ENCODE assay signal across 11 cellular contexts in the genomic region with DNA sequence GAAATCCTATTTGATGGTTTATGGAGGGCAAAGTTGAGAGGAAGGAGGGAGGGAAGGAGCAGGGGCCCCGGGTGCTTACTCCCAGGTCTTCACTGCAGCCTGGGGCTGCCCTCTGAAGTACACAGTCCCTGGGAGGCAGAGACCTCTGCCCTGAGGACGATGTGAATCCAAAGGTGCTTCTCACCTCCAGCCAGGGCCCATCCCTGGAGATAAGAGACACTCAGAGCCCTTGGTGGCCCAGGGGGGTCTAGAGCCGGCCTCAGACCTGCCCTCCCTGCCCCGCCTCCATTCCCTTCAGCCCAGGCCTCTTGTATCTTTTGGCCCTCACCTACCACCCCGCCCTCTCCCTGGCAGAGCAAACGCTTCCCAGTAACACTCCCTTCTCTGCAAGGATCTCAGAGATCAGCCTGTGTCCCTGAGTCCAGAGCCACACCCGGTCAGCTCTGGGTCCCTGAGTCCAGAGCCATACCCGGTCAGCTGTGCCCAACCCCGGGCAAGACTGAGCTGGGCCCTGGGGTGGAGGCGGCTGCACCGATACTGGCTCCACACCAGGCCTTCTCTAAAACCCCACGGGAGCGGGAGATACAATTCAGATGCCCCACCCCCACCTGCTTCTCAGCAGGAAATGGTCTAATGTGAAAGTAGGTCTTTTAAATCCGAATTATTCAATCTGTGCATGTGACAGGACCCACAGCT. TPM values are rescaled to one million over a fixed set of nuclear protein-coding genes. Genes with fewer than 3 reads are reported as not detected.
DNase-seq lines count a peak whose midpoint lies in the region; ATAC-seq, FAIRE-seq and TF ChIP-seq lines count a peak whose summit lies in the region.
"Had no signal": no experiment of that assay in that cellular context is flagged by ENCODE, and none has a peak within 500 bp of the region (broad histone marks: within the 10 kb centered on the region; RNA-seq: fewer than 3 reads in every experiment).

No MANE protein-coding gene starts in this region.

- H3K27me3 ChIP-seq in GM12878 (replicated peaks in 1 of 2; ENCODE audit: control insufficient read depth in 2 of 2, insufficient read depth in 2 of 2, low read length in 1 of 2) (no peaks in the 10 kb centered on the region), WERI-Rb-1 (ENCODE audit: insufficient read depth, low read depth, severe bottlenecking) (no peaks in the 10 kb centered on the region)
- H3K27me3 ChIP-seq in naive thymus-derived CD4-positive, alpha-beta T cell (ENCODE audit: control insufficient read depth in 2 of 2, insufficient read depth in 2 of 2, low read length in 2 of 2): no peaks in the 10 kb centered on the region

- no peak overlapping the region for H3K9ac ChIP-seq in GM12878 (ENCODE audit: control insufficient read depth, insufficient read depth, low read length)

- BruUV-seq in GM12878 (replicated peaks; lab: Mats Ljungman, UMichigan): no TSS peak

- H3K9me3 ChIP-seq in HEK293 (ENCODE audit: control insufficient read depth, insufficient read depth, low read depth, low read length): no peaks in the 10 kb centered on the region
- H3K9me3 ChIP-seq in GM12878 (replicated peaks; ENCODE audit: control insufficient read depth, insufficient read depth, low read length): no peaks in the 10 kb centered on the region
- no peaks in the 10 kb centered on the region for H3K9me3 ChIP-seq in naive thymus-derived CD4-positive, alpha-beta T cell (ENCODE audit: control insufficient read depth in 2 of 3, low read length in 3 of 3)
- H3K9me3 ChIP-seq in WERI-Rb-1 (ENCODE audit: severe bottlenecking): no peaks in the 10 kb centered on the region

- SMC1A ChIA-PET in GM12878 (lab: Charles Lee; ENCODE audit: uncharacterized antibody, unreplicated experiment): no interaction called here

- intact Hi-C loops in GM12878 (cut with micrococcal nuclease; ENCODE audit: unreplicated experiment): loop anchor here (5.0 kb wide), 1 partner anchor 117 kb away; a partner anchor contains a TSS
- intact Hi-C loops in naive thymus-derived CD4-positive, alpha-beta T cell (cut with micrococcal nuclease): no loop called here

- TF ChIP-seq CTCF in HEK293 (tag by site-specific recombination; IDR thresholded peaks at IDR 0.05): no peak
- TF ChIP-seq CTCF in GM12878 (IDR thresholded peaks at IDR 0.05 in 2 of 3, conservative IDR thresholded peaks at IDR 0.05 in 1 of 3; ENCODE audit: control insufficient read depth in 2 of 3, extremely low read depth in 1 of 3, insufficient read depth in 1 of 3, low read depth in 3 of 3, low read length in 3 of 3): no peak
- no peak for TF ChIP-seq CTCF in WERI-Rb-1 (IDR thresholded peaks at IDR 0.05; ENCODE audit: low read depth, low read length)

- ATAC-seq in GM12878 (no peak), GM19035 (IDR thresholded peaks at IDR 0.05; ENCODE audit: unreplicated experiment) (no peak)
- no peak for ATAC-seq in naive thymus-derived CD4-positive, alpha-beta T cell

- H3K4me3 ChIP-seq in HEK293 (ENCODE audit: low read depth, low read length) (no peak overlapping the region), GM12878 (no peak overlapping the region), WERI-Rb-1 (ENCODE audit: low read depth, low read length) (no peak overlapping the region)
- H3K4me3 ChIP-seq in naive thymus-derived CD4-positive, alpha-beta T cell (ENCODE audit: low read length): no peak overlapping the region

- no peak overlapping the region for H3K4me2 ChIP-seq in GM12878 (ENCODE audit: control insufficient read depth, insufficient read depth)

- no peak overlapping the region for H2AFZ ChIP-seq in GM12878 (ENCODE audit: control insufficient read depth, low read depth, low read length)

- H3K27ac Mint-ChIP-seq in naive thymus-derived CD4-positive, alpha-beta T cell: peak overlapping the region; percentile 38 to 95 (median 79)

- POLR2A ChIA-PET in HEK293 (lab: Yijun Ruan, JAX) (interaction anchor here (1.0 to 2.7 kb wide), 3 partner anchors 11 to 19 kb away, joined by 6 to 9 read pairs (median 9); no protein-coding TSS in a partner anchor), GM12878 (lab: Charles Lee) (interaction anchor here (0.8 kb wide), 1 partner anchor 15 kb away, joined by 4 read pairs; no protein-coding TSS in a partner anchor)
- POLR2A ChIA-PET in naive thymus-derived CD4-positive, alpha-beta T cell (lab: Charles Lee): interaction anchor here (1.2 to 2.7 kb wide), 2 partner anchors 14 to 33 kb away, joined by 3 to 8 read pairs; no protein-coding TSS in a partner anchor

- peaks cover 19 to 52% (median 37%) of the 10 kb centered on the region in 7 donors for H3K4me1 Mint-ChIP-seq in naive thymus-derived CD4-positive, alpha-beta T cell

- no peak for FAIRE-seq in GM12878 (lab: Jason Lieb, UNC)
- FAIRE-seq: RCC 7860 had no signal

- peaks cover 0 to 7% (median 0%) of the 10 kb centered on the region in 5 donors for H3K27me3 Mint-ChIP-seq in naive thymus-derived CD4-positive, alpha-beta T cell

- H4K20me1 ChIP-seq in GM12878 (ENCODE audit: control insufficient read depth, insufficient read depth): no peaks in the 10 kb centered on the region

- peaks cover 15% of the 10 kb centered on the region for H3K79me2 ChIP-seq in GM12878 (ENCODE audit: control insufficient read depth, insufficient read depth, low read length)

- peaks cover 0 to 9% (median 0%) of the 10 kb centered on the region in 5 donors for H3K36me3 Mint-ChIP-seq in naive thymus-derived CD4-positive, alpha-beta T cell

- peaks cover 0 to 2% (median 0%) of the 10 kb centered on the region in 11 donors for H3K9me3 Mint-ChIP-seq in naive thymus-derived CD4-positive, alpha-beta T cell

- no peak for TF ChIP-seq RAD21 in GM12878 (IDR thresholded peaks at IDR 0.05; ENCODE audit: insufficient read depth, low read depth, low read length)

- TF ChIP-seq EP300 in GM12878 (IDR thresholded peaks at IDR 0.05; ENCODE audit: borderline replicate concordance in 1 of 2, control insufficient read depth in 1 of 2, low read depth in 2 of 2, low read length in 2 of 2): no peak

- RAD21 ChIA-PET in GM12878 (lab: Charles Lee; ENCODE audit: unreplicated experiment): interaction anchor here (5.6 kb wide), 1 partner anchor 13 kb away, joined by 28 read pairs; no protein-coding TSS in a partner anchor

- in situ Hi-C loops in GM12878 (cut with MboI): no loop called here

- H3K27ac ChIP-seq in HEK293 (ENCODE audit: extremely low read depth, low read depth, low read length) (no peak overlapping the region; the same call in 1 of the 2 replicates), GM12878 (ENCODE audit: control insufficient read depth, insufficient read depth) (no peak overlapping the region), WERI-Rb-1 (no peak overlapping the region; the same call in 1 of the 2 replicates)
- peak overlapping the region; percentile 47 for H3K27ac ChIP-seq in naive thymus-derived CD4-positive, alpha-beta T cell (ENCODE audit: low read depth, low read length)

- 38% methylated on average over 14 of the region's 14 CpGs for WGBS in GM12878 (ENCODE audit: insufficient coverage, insufficient replicate concordance, low lambda C conversion rate, missing lambda C conversion rate)

- H3K4me1 ChIP-seq in HEK293 (ENCODE audit: control insufficient read depth, insufficient read depth, low read length): 0 out of 2 replicates have a peak, but pooled peaks cover 3% of the 10 kb centered on the region
- peaks cover 13% of the 10 kb centered on the region for H3K4me1 ChIP-seq in GM12878 (ENCODE audit: control insufficient read depth, insufficient read depth, low read length)
- H3K4me1 ChIP-seq in naive thymus-derived CD4-positive, alpha-beta T cell (ENCODE audit: control insufficient read depth in 2 of 2, insufficient read depth in 2 of 2, low read length in 2 of 2): peaks cover 9 to 26% of the 10 kb centered on the region in 2 donors

- CTCF ChIA-PET in HEK293 (lab: Yijun Ruan, JAX): interaction anchor here (1.3 kb wide), 1 partner anchor 14 kb away, joined by 4 read pairs; no protein-coding TSS in a partner anchor
- CTCF ChIA-PET in GM12878 (lab: Yijun Ruan, JAX): interaction anchor here (0.7 to 3.8 kb wide), 3 partner anchors 9 to 13 kb away, joined by 3 to 23 read pairs (median 4); no protein-coding TSS in a partner anchor
- CTCF ChIA-PET in naive thymus-derived CD4-positive, alpha-beta T cell (lab: Charles Lee): no interaction called here

- H3K36me3 ChIP-seq in HEK293 (ENCODE audit: control insufficient read depth in 2 of 2, insufficient read depth in 1 of 2, low read length in 2 of 2) (no peaks in the 10 kb centered on the region), GM12878 (ENCODE audit: control insufficient read depth in 2 of 2, insufficient read depth in 2 of 2, low read length in 1 of 2) (no peaks in the 10 kb centered on the region), WERI-Rb-1 (no peaks in the 10 kb centered on the region; the same call in 1 of the 2 replicates)
- H3K36me3 ChIP-seq in naive thymus-derived CD4-positive, alpha-beta T cell (ENCODE audit: control insufficient read depth in 2 of 3, insufficient read depth in 3 of 3, low read length in 3 of 3): no peaks in the 10 kb centered on the region

- DNase-seq in AG08395 (ENCODE audit: low spot score) (peak; percentile 32), GM12878 (ENCODE audit: low read depth, low spot score) (no peak), WERI-Rb-1 (no peak), ureter (ENCODE audit: low spot score) (no peak), occipital lobe (lab: John Stamatoyannopoulos, UW) (no peak)
- peak in 1 of 9 donors; percentile 25 for DNase-seq in naive thymus-derived CD4-positive, alpha-beta T cell
- DNase-seq: activated CD4-positive, alpha-beta T cell treated with anti-CD3 and anti-CD28 coated beads, Interleukin-2, amount 50 U/mL, for 4 hours had no signal

- peak overlapping the region in 9 of 10 donors; percentile 33 to 100 (median 65) for H3K4me3 Mint-ChIP-seq in naive thymus-derived CD4-positive, alpha-beta T cell

- no peak for TF ChIP-seq POLR2A in GM12878 (IDR thresholded peaks at IDR 0.05; ENCODE audit: low read depth, low read length)

RNA-seq across cellular contexts. Expression of a gene that starts 3.6 kb away (rescaled TPM):
- total RNA-seq in GM12878 (2013; cell fraction: nucleolus; rRNA removed): 193 and 204 TPM in 2 replicates
- total RNA-seq in GM12878 (2014; rRNA removed) (64.8 and 68.2 TPM in 2 replicates), GM12878 (2014; rRNA removed; fragmentation: Illumina TruSeq; extraction: Trizol) (120 and 126 TPM in 2 replicates), GM12878 (2021) (324 and 335 TPM in 2 replicates), ureter (304 TPM), occipital lobe (144 TPM)
- 145 TPM for polyA plus RNA-seq in GM12878 (2011; ENCODE audit: low read depth)
- polyA plus RNA-seq in GM12878 (2011; rRNA removed) (223 and 374 TPM in 2 replicates), GM12878 (2014; fragmentation: Illumina TruSeq; extraction: Trizol) (203 and 392 TPM in 2 replicates), GM12878 (2014; fragmentation: Nextera tagmentation; extraction: Ambion mirVana) (10 to 100 TPM; 41.0 to 53.7 TPM), GM12878 (2014; rRNA removed) (199 and 201 TPM in 2 replicates), GM12878 (2016; fragmentation: Nextera tagmentation; extraction: Ambion mirVana) (10 to 100 TPM; 23.0 to 49.1 TPM)
- polyA plus RNA-seq in GM12878 (2011; cell fraction: cytosol; rRNA removed): 336 and 348 TPM in 2 replicates
- polyA plus RNA-seq in GM12878 (2011; cell fraction: nucleus; rRNA removed): 165 and 201 TPM in 2 replicates
- polyA plus RNA-seq in GM12878 (2012): 179 and 196 TPM in 2 replicates
- 448 and 491 TPM in 2 replicates for polyA minus RNA-seq in GM12878 (2011; rRNA and poly(A)+ RNA removed)
- 134 and 143 TPM in 2 replicates for polyA minus RNA-seq in GM12878 (2011; cell fraction: cytosol; rRNA and poly(A)+ RNA removed)
- polyA minus RNA-seq in GM12878 (2011; cell fraction: nucleus; rRNA and poly(A)+ RNA removed): 45.1 and 81.2 TPM in 2 replicates
- total RNA-seq in naive thymus-derived CD4-positive, alpha-beta T cell: 100 to 1,000 TPM; 170 to 358 (median 246) TPM
- polyA plus RNA-seq in naive thymus-derived CD4-positive, alpha-beta T cell: 10 to 100 TPM; 48.1 to 62.3 TPM

RNA-seq across cellular contexts. Expression of a gene that starts 20.6 kb away (rescaled TPM):
- 0.40 TPM in 1 of 2 replicates, not detected in the other for total RNA-seq in GM12878 (2013; cell fraction: nucleolus; rRNA removed)
- total RNA-seq in GM12878 (2014; rRNA removed): 0.11 and 1.3 TPM in 2 replicates
- total RNA-seq in GM12878 (2014; rRNA removed; fragmentation: Illumina TruSeq; extraction: Trizol): 0.31 TPM in 1 of 2 replicates, not detected in the other
- 0.21 TPM in 1 of 2 replicates, not detected in the other for total RNA-seq in GM12878 (2021)
- not detected for polyA plus RNA-seq in GM12878 (2011; ENCODE audit: low read depth)
- 0.07 and 0.29 TPM in 2 replicates for polyA plus RNA-seq in GM12878 (2011; rRNA removed)
- 0.22 TPM in 1 of 2 replicates, not detected in the other for polyA plus RNA-seq in GM12878 (2011; cell fraction: cytosol; rRNA removed)
- 0.78 and 1.7 TPM in 2 replicates for polyA plus RNA-seq in GM12878 (2011; cell fraction: nucleus; rRNA removed)
- 0.11 and 0.42 TPM in 2 replicates for polyA plus RNA-seq in GM12878 (2012)
- 0.09 TPM in 1 of 2 replicates, not detected in the other for polyA plus RNA-seq in GM12878 (2014; fragmentation: Illumina TruSeq; extraction: Trizol)
- not detected for polyA plus RNA-seq in GM12878 (2014; fragmentation: Nextera tagmentation; extraction: Ambion mirVana)
- polyA plus RNA-seq in GM12878 (2014; rRNA removed): 0.42 TPM in 1 of 2 replicates, not detected in the other
- not detected for polyA plus RNA-seq in GM12878 (2016; fragmentation: Nextera tagmentation; extraction: Ambion mirVana)
- polyA minus RNA-seq in GM12878 (2011; rRNA and poly(A)+ RNA removed): not detected in 2 replicates
- polyA minus RNA-seq in GM12878 (2011; cell fraction: cytosol; rRNA and poly(A)+ RNA removed): not detected in 2 replicates
- polyA minus RNA-seq in GM12878 (2011; cell fraction: nucleus; rRNA and poly(A)+ RNA removed): not detected in 2 replicates
- 1 to 10 TPM in 3 of 5 experiments, under 1 TPM in 1, not detected in 1; 0.94 to 2.5 (median 1.4) TPM for total RNA-seq in naive thymus-derived CD4-positive, alpha-beta T cell
- polyA plus RNA-seq in naive thymus-derived CD4-positive, alpha-beta T cell: not detected
- 0.29 TPM for total RNA-seq in ureter
- not detected for total RNA-seq in occipital lobe
- total RNA-seq: M059J had no signal

RNA-seq across cellular contexts. Expression of a gene that starts 24.6 kb away (rescaled TPM):
- not detected in 2 replicates for total RNA-seq in GM12878 (2013; cell fraction: nucleolus; rRNA removed)
- 0.17 TPM in 1 of 2 replicates, not detected in the other for total RNA-seq in GM12878 (2014; rRNA removed)
- total RNA-seq in GM12878 (2014; rRNA removed; fragmentation: Illumina TruSeq; extraction: Trizol): not detected in 2 replicates
- not detected in 2 replicates for total RNA-seq in GM12878 (2021)
- not detected for polyA plus RNA-seq in GM12878 (2011; ENCODE audit: low read depth)
- not detected in 2 replicates for polyA plus RNA-seq in GM12878 (2011; rRNA removed)
- polyA plus RNA-seq in GM12878 (2011; cell fraction: cytosol; rRNA removed): 0.12 and 0.15 TPM in 2 replicates
- 0.16 TPM in 1 of 2 replicates, not detected in the other for polyA plus RNA-seq in GM12878 (2011; cell fraction: nucleus; rRNA removed)
- polyA plus RNA-seq in GM12878 (2012): 0.18 and 0.24 TPM in 2 replicates
- polyA plus RNA-seq in GM12878 (2014; fragmentation: Illumina TruSeq; extraction: Trizol): not detected in 2 replicates
- not detected for polyA plus RNA-seq in GM12878 (2014; fragmentation: Nextera tagmentation; extraction: Ambion mirVana)
- 0.18 TPM in 1 of 2 replicates, not detected in the other for polyA plus RNA-seq in GM12878 (2014; rRNA removed)
- under 1 TPM; 0.24 to 0.33 TPM for polyA plus RNA-seq in GM12878 (2016; fragmentation: Nextera tagmentation; extraction: Ambion mirVana)
- 0.44 TPM in 1 of 2 replicates, not detected in the other for polyA minus RNA-seq in GM12878 (2011; rRNA and poly(A)+ RNA removed)
- polyA minus RNA-seq in GM12878 (2011; cell fraction: cytosol; rRNA and poly(A)+ RNA removed): not detected in 2 replicates
- 0.24 TPM in 1 of 2 replicates, not detected in the other for polyA minus RNA-seq in GM12878 (2011; cell fraction: nucleus; rRNA and poly(A)+ RNA removed)
- total RNA-seq in naive thymus-derived CD4-positive, alpha-beta T cell: 1 to 10 TPM in 1 of 5 experiments, not detected in 4; 1.1 TPM
- polyA plus RNA-seq in naive thymus-derived CD4-positive, alpha-beta T cell: under 1 TPM in 1 of 2 donors, not detected in 1; 0.45 TPM
- total RNA-seq in ureter: not detected
- 1.1 TPM for total RNA-seq in occipital lobe
- total RNA-seq: M059J had no signal
